ENCODE assay signal across 18 cellular contexts in genomic region chr10:79311581-79312407, GRCh38. TPM values are rescaled to one million over a fixed set of nuclear protein-coding genes. Genes with fewer than 3 reads are reported as not detected.
DNase-seq lines count a peak whose midpoint lies in the region; ATAC-seq lines count a peak whose summit lies in the region.
"Had no signal": no experiment of that assay in that cellular context is flagged by ENCODE, and none has a peak within 500 bp of the region (broad histone marks: within the 10 kb centered on the region; RNA-seq: fewer than 3 reads in every experiment).

No MANE protein-coding gene starts in this region.

- no peaks in the 10 kb centered on the region for H3K27me3 Mint-ChIP-seq in activated CD4-positive, alpha-beta memory T cell treated with anti-CD3 and anti-CD28 coated beads for 36 hours
- H3K27me3 Mint-ChIP-seq: CD4-positive, CD25-positive, alpha-beta regulatory T cell had no signal

- H3K4me3 Mint-ChIP-seq in activated CD4-positive, alpha-beta memory T cell treated with anti-CD3 and anti-CD28 coated beads for 36 hours: no peak overlapping the region
- H3K4me3 Mint-ChIP-seq: activated CD8-positive, alpha-beta T cell treated with anti-CD3 and anti-CD28 coated beads, Interleukin-2, amount 10 ng/mL, durations not matched to agents 7 days and 5 days; CD4-positive, CD25-positive, alpha-beta regulatory T cell; HFFc6 had no signal

- POLR2A ChIA-PET in activated CD4-positive, alpha-beta memory T cell treated with anti-CD3 and anti-CD28 coated beads for 36 hours (lab: Charles Lee): no interaction called here

- H3K4me1 Mint-ChIP-seq in activated CD4-positive, alpha-beta memory T cell treated with anti-CD3 and anti-CD28 coated beads for 36 hours (ENCODE audit: low read depth): peaks cover 12% of the 10 kb centered on the region

- CTCF ChIA-PET in activated CD4-positive, alpha-beta memory T cell treated with anti-CD3 and anti-CD28 coated beads for 36 hours (lab: Charles Lee): no interaction called here

- no peaks in the 10 kb centered on the region for H3K9me3 Mint-ChIP-seq in activated CD4-positive, alpha-beta memory T cell treated with anti-CD3 and anti-CD28 coated beads for 36 hours
- H3K9me3 Mint-ChIP-seq: CD4-positive, CD25-positive, alpha-beta regulatory T cell; HFFc6 had no signal

- H3K27ac ChIP-seq in caudate nucleus (ENCODE audit: low read depth, low read length): peak overlapping the region; percentile 64
- H3K27ac ChIP-seq: parathyroid adenoma had no signal

- intact Hi-C loops in left ventricle myocardium superior (cut with micrococcal nuclease): no loop called here
- intact Hi-C loops in activated CD4-positive, alpha-beta memory T cell treated with anti-CD3 and anti-CD28 coated beads for 36 hours (cut with micrococcal nuclease): no loop called here

- H3K27ac Mint-ChIP-seq in activated CD4-positive, alpha-beta memory T cell treated with anti-CD3 and anti-CD28 coated beads for 36 hours: no peak overlapping the region
- H3K27ac Mint-ChIP-seq: CD4-positive, CD25-positive, alpha-beta regulatory T cell; HFFc6 had no signal

- peaks cover 24% of the 10 kb centered on the region for H3K36me3 Mint-ChIP-seq in activated CD4-positive, alpha-beta memory T cell treated with anti-CD3 and anti-CD28 coated beads for 36 hours

- DNase-seq in Ammon's horn (ENCODE audit: low spot score) (peak; percentile 76), caudate nucleus (lab: John Stamatoyannopoulos, UW) (peak in 8 of 61 donors; percentile 29 to 52 (median 40)), left ventricle myocardium superior (peak; percentile 25), pons (ENCODE audit: low spot score) (peak; percentile 66), NCI-H510A (lab: John Stamatoyannopoulos, UW) (no peak)
- DNase-seq in stimulated activated CD4-positive, alpha-beta T cell treated with anti-CD3 and anti-CD28 coated beads, Interleukin-1b, Interleukin-23, amount 100 ng/mL, for 48 hours: no peak
- DNase-seq in activated CD4-positive, alpha-beta memory T cell treated with anti-CD3 and anti-CD28 coated beads for 36 hours: no peak
- DNase-seq: activated CD8-positive, alpha-beta T cell treated with anti-CD3 and anti-CD28 coated beads, Interleukin-2, amount 10 ng/mL, durations not matched to agents 7 days and 5 days; CD4-positive, CD25-positive, alpha-beta regulatory T cell; DMS79 treated with DMSO at 0.1 percent for 48 hours; HFFc6; NCI-H1436; NCI-H2171; stimulated activated CD4-positive, alpha-beta T cell treated with anti-CD3 and anti-CD28 coated beads, Interleukin-12 subunit alpha, Interleukin-12 subunit beta, amount 100 ng/mL, for 4 hours; stimulated activated naive CD8-positive, alpha-beta T cell treated with anti-CD3 and anti-CD28 coated beads, Interleukin-15, Interleukin-2, amounts not matched to agents 100 U/mL and 50 U/mL, for 24 hours had no signal

- ATAC-seq in left ventricle myocardium superior (peak; percentile 7), HG03175 (IDR thresholded peaks at IDR 0.05; ENCODE audit: unreplicated experiment) (no peak)
- ATAC-seq: activated CD8-positive, alpha-beta T cell treated with anti-CD3 and anti-CD28 coated beads, Interleukin-2, amount 10 ng/mL, durations not matched to agents 7 days and 5 days; left lobe of liver; stimulated activated naive CD8-positive, alpha-beta T cell treated with anti-CD3 and anti-CD28 coated beads, Interleukin-15, Interleukin-2, amounts not matched to agents 100 U/mL and 50 U/mL, for 24 hours had no signal

RNA-seq across cellular contexts. Expression of gene PPIF, which starts 35.5 kb away (rescaled TPM):
- 139 TPM for total RNA-seq in left ventricle myocardium superior
- total RNA-seq in activated CD4-positive, alpha-beta memory T cell treated with anti-CD3 and anti-CD28 coated beads for 36 hours: 10 to 100 TPM; 87.2 to 94.0 TPM

Comparison
In these comparisons a context has a peak if more than half of its experiments do, and no peak if none do; other contexts are left out.
1. DNase-seq: peak in Ammon's horn (single experiment), left ventricle myocardium superior (single experiment) and pons (single experiment); none in stimulated activated CD4-positive, alpha-beta T cell treated with anti-CD3 and anti-CD28 coated beads, Interleukin-1b, Interleukin-23, amount 100 ng/mL, for 48 hours (single experiment), NCI-H510A (single experiment) and activated CD4-positive, alpha-beta memory T cell treated with anti-CD3 and anti-CD28 coated beads for 36 hours (single experiment).